In genomic region chr2:104504331-104505073, GRCh38 we compare ENCODE assay signal across 30 cellular contexts.
DNase-seq lines count a peak whose midpoint lies in the region; ATAC-seq lines count a peak whose summit lies in the region.
"Had no signal": no experiment of that assay in that cellular context is flagged by ENCODE, and none has a peak within 500 bp of the region (broad histone marks: within the 10 kb centered on the region; RNA-seq: fewer than 3 reads in every experiment).

No MANE protein-coding gene starts in this region.

- ATAC-seq in GM18517 (IDR thresholded peaks at IDR 0.05; ENCODE audit: unreplicated experiment): no peak
- ATAC-seq in GM21825 (IDR thresholded peaks at IDR 0.05; ENCODE audit: unreplicated experiment): no peak
- ATAC-seq: foreskin keratinocyte, heart right ventricle, Right ventricle myocardium inferior, SK-N-SH treated with all-trans-retinoic acid at 6 μM for 48 hours, upper lobe of right lung had no signal

- DNase-seq in DMS153 treated with DMSO at 0.1 percent for 48 hours (lab: John Stamatoyannopoulos, UW; ENCODE audit: unreplicated experiment): peak; percentile 68
- peak; percentile 85 for DNase-seq in NCI-H1417 treated with DMSO at 0.1 percent for 48 hours (lab: John Stamatoyannopoulos, UW)
- peak; percentile 92 for DNase-seq in NCI-H510A treated with DMSO at 0.1 percent for 48 hours (lab: John Stamatoyannopoulos, UW)
- DNase-seq in iPS-NIHi7 (ENCODE audit: extremely low spot score): peak; percentile 27
- DNase-seq in hepatic stellate cell (ENCODE audit: low spot score): no peak
- no peak for DNase-seq in GOT3 (lab: John Stamatoyannopoulos, UW)
- DNase-seq: ACHN; activated CD4-positive, alpha-beta T cell treated with anti-CD3 and anti-CD28 coated beads for 48 hours; activated CD8-positive, alpha-beta memory T cell treated with anti-CD3 and anti-CD28 coated beads for 24 hours; activated effector memory CD4-positive, alpha-beta T cell treated with Interleukin-2 at 50 U/mL for 16 hours; anterior cingulate cortex; BE2C; Caco-2; cortex of kidney; DND-41; foreskin keratinocyte; heart right ventricle; Kasumi-1; MV-4-11; NCI-H2171; NCI-H526 treated with DMSO at 0.1 percent for 48 hours; nephron progenitor cell; ovary; PC-9; spleen; upper lobe of right lung had no signal

Comparison
In these comparisons a context has a peak if more than half of its experiments do, and no peak if none do; other contexts are left out.
1. DNase-seq: peak in DMS153 treated with DMSO at 0.1 percent for 48 hours (single experiment), NCI-H1417 treated with DMSO at 0.1 percent for 48 hours (single experiment), NCI-H510A treated with DMSO at 0.1 percent for 48 hours (single experiment) and iPS-NIHi7 (single experiment); none in hepatic stellate cell (single experiment) and GOT3 (single experiment).